ENCODE assay signal across 1 cellular context in genomic region chr20:35539756-35540212, GRCh38.
TF ChIP-seq lines count a peak whose summit lies in the region.

No MANE protein-coding gene starts in this region.

TF ChIP-seq in HepG2, 621 proteins besides CTCF, POLR2A, EP300 and RAD21 (continued from another document and continues in another):
- TF ChIP-seq AKNA (CRISPR knock-in tag; IDR thresholded peaks at IDR 0.05; ENCODE audit: borderline replicate concordance) (no peak), ZNF280B (CRISPR knock-in tag; IDR thresholded peaks at IDR 0.05; ENCODE audit: borderline replicate concordance) (no peak), HBP1 (CRISPR knock-in tag; IDR thresholded peaks at IDR 0.05; ENCODE audit: low read depth) (0 out of 2 replicates have a peak, but pooled peaks have one; percentile 36), KDM3A (CRISPR knock-in tag; IDR thresholded peaks at IDR 0.05; ENCODE audit: low read depth) (no peak), THRA (CRISPR knock-in tag; IDR thresholded peaks at IDR 0.05; ENCODE audit: borderline replicate concordance) (peak; percentile 30; the same call in 1 of the 2 replicates), SSRP1 (CRISPR knock-in tag; IDR thresholded peaks at IDR 0.05) (no peak), HMG20B (CRISPR knock-in tag; conservative IDR thresholded peaks at IDR 0.05) (no peak), ZNF33B (CRISPR knock-in tag; IDR thresholded peaks at IDR 0.05) (no peak), RARG (CRISPR knock-in tag; IDR thresholded peaks at IDR 0.05; ENCODE audit: low read depth) (no peak), DZIP1 (CRISPR knock-in tag; IDR thresholded peaks at IDR 0.05) (no peak), ATF1 (CRISPR knock-in tag; IDR thresholded peaks at IDR 0.05) (no peak), PHF21A (CRISPR knock-in tag; IDR thresholded peaks at IDR 0.05) (peak; percentile 43; the same call in 1 of the 2 replicates), ZNF264 (CRISPR knock-in tag; IDR thresholded peaks at IDR 0.05) (0 out of 2 replicates have a peak, but pooled peaks have one; percentile 21), RNF219 (CRISPR knock-in tag; IDR thresholded peaks at IDR 0.05) (no peak), SALL2 (CRISPR knock-in tag; IDR thresholded peaks at IDR 0.05) (no peak), PAXIP1 (CRISPR knock-in tag; conservative IDR thresholded peaks at IDR 0.05) (no peak), MATR3 (CRISPR knock-in tag; IDR thresholded peaks at IDR 0.05) (no peak), REXO4 (CRISPR knock-in tag; IDR thresholded peaks at IDR 0.05; ENCODE audit: borderline replicate concordance) (no peak), ZMYM3 (CRISPR knock-in tag; IDR thresholded peaks at IDR 0.05) (no peak), ARNT2 (CRISPR knock-in tag; IDR thresholded peaks at IDR 0.05; ENCODE audit: low read depth) (peak; percentile 45; the same call in 1 of the 2 replicates), ZBTB44 (CRISPR knock-in tag; IDR thresholded peaks at IDR 0.05) (no peak), E2F1 (CRISPR knock-in tag; IDR thresholded peaks at IDR 0.05) (no peak), ATF7 (IDR thresholded peaks at IDR 0.05) (no peak), ATF7 (CRISPR knock-in tag; IDR thresholded peaks at IDR 0.05) (no peak), NFIC (IDR thresholded peaks at IDR 0.05; ENCODE audit: low read length) (peak; percentile 74; the same call in 1 of the 2 replicates), MED8 (CRISPR knock-in tag; IDR thresholded peaks at IDR 0.05; ENCODE audit: insufficient replicate concordance) (no peak), SRF (IDR thresholded peaks at IDR 0.05; ENCODE audit: low read depth, low read length) (no peak), RBM22 (optimal IDR thresholded peaks at IDR 0.05; ENCODE audit: low read length) (no peak), NCOA2 (CRISPR knock-in tag; IDR thresholded peaks at IDR 0.05) (no peak), MAFK (conservative IDR thresholded peaks at IDR 0.05 in 1 of 2, IDR thresholded peaks at IDR 0.05 in 1 of 2; ENCODE audit: low read length in 2 of 2) (no peak), CBX2 (IDR thresholded peaks at IDR 0.05; ENCODE audit: low read depth, low read length) (no peak), CBX2 (CRISPR knock-in tag; IDR thresholded peaks at IDR 0.05; ENCODE audit: low read depth) (no peak)
